ENCODE assay signal across 19 cellular contexts in genomic region chr17:76154935-76155845, GRCh38. TPM values are rescaled to one million over a fixed set of nuclear protein-coding genes. Genes with fewer than 3 reads are reported as not detected.
"Had no signal": no experiment of that assay in that cellular context is flagged by ENCODE, and none has a peak within 500 bp of the region (broad histone marks: within the 10 kb centered on the region; RNA-seq: fewer than 3 reads in every experiment).

No MANE protein-coding gene starts in this region.

- H3K27ac ChIP-seq: heart right ventricle, left lung, SK-N-MC, upper lobe of left lung, VCaP had no signal

- H3K36me3 ChIP-seq: left lung, upper lobe of left lung had no signal

- H3K9me3 ChIP-seq: heart right ventricle, left lung, upper lobe of left lung had no signal

- H3K27ac Mint-ChIP-seq: progenitor cell of endocrine pancreas had no signal

- ATAC-seq: left lung; stimulated activated naive CD8-positive, alpha-beta T cell treated with anti-CD3 and anti-CD28 coated beads, Interleukin-15, Interleukin-2, amounts not matched to agents 100 U/mL and 50 U/mL, for 24 hours had no signal

- DNase-seq: activated CD4-positive, alpha-beta T cell treated with anti-CD3 and anti-CD28 coated beads for 48 hours; activated gamma-delta T cell treated with Interleukin-2 at 50 U/mL for 16 hours; activated T-cell treated with anti-CD3 and anti-CD28 coated beads for 4 hours; central memory CD4-positive, alpha-beta T cell; cortex of kidney; effector CD8-positive, alpha-beta T cell; heart right ventricle; mesendoderm; stimulated activated CD4-positive, alpha-beta T cell treated with anti-CD3 and anti-CD28 coated beads, Interleukin-12 subunit alpha, Interleukin-12 subunit beta, amount 100 ng/mL, for 4 hours; stimulated activated naive CD8-positive, alpha-beta T cell treated with anti-CD3 and anti-CD28 coated beads, Interleukin-15, Interleukin-2, amounts not matched to agents 100 U/mL and 50 U/mL, for 24 hours; T-helper 1 cell; upper lobe of left lung had no signal

- H3K27me3 Mint-ChIP-seq: progenitor cell of endocrine pancreas had no signal

- FAIRE-seq: frontal cortex, islet of Langerhans had no signal

- H3K4me1 ChIP-seq: left lung, upper lobe of left lung had no signal

- H3K4me3 ChIP-seq: heart right ventricle, left lung, SK-N-MC, upper lobe of left lung had no signal

- H3K27me3 ChIP-seq: heart right ventricle, left lung, upper lobe of left lung had no signal

RNA-seq across cellular contexts. Expression of gene FOXJ1, which starts 14.1 kb away (rescaled TPM):
- total RNA-seq: fibroblast of lung, heart right ventricle had no signal
- polyA plus RNA-seq: fibroblast of lung had no signal
